In genomic region chr7:106915873-106916272, GRCh38 we compare ENCODE assay signal across 13 cellular contexts. TPM values are rescaled to one million over a fixed set of nuclear protein-coding genes. Genes with fewer than 3 reads are reported as not detected.
DNase-seq lines count a peak whose midpoint lies in the region; ATAC-seq and TF ChIP-seq lines count a peak whose summit lies in the region.
"Had no signal": no experiment of that assay in that cellular context is flagged by ENCODE, and none has a peak within 500 bp of the region (broad histone marks: within the 10 kb centered on the region; RNA-seq: fewer than 3 reads in every experiment).

No MANE protein-coding gene starts in this region.

- H3K27ac ChIP-seq in heart left ventricle, result no peak overlapping the region
- H3K27ac ChIP-seq in breast epithelium, result no peak overlapping the region

- WGBS in heart left ventricle, 4 donors, result 87 to 91% (median 88%) methylated on average over 4 of the region's 4 CpGs

- peaks cover 0 to 3% (median 0%) of the 10 kb centered on the region in 12 donors for H3K4me1 ChIP-seq in heart left ventricle
- H3K4me1 ChIP-seq in breast epithelium, result no peaks in the 10 kb centered on the region

- peak in 2 of 3 donors; percentile 4 to 15 for DNase-seq in stimulated activated CD4-positive, alpha-beta T cell treated with anti-CD3 and anti-CD28 coated beads, Interleukin-12 subunit alpha, Interleukin-12 subunit beta, amount 100 ng/mL, for 48 hours (ENCODE audit: low read depth in 2 of 3, low spot score in 1 of 3)
- DNase-seq in stimulated activated CD4-positive, alpha-beta T cell treated with anti-CD3 and anti-CD28 coated beads, Interleukin-2, amount 100 ng/mL, for 24 hours, result no peak
- no peak for DNase-seq in heart left ventricle
- DNase-seq in OCI-M1 (lab: John Stamatoyannopoulos, UW), result no peak
- no peak for DNase-seq in breast epithelium (ENCODE audit: low spot score in 2 of 2)
- DNase-seq in putamen (ENCODE audit: low spot score), result no peak
- DNase-seq: activated CD4-positive, alpha-beta T cell treated with anti-CD3 and anti-CD28 coated beads, Interleukin-2, amount 50 U/mL, for 4 hours; GDM1; NCI-H1694 treated with DMSO at 0.1 percent for 48 hours had no signal

- intact Hi-C loops in heart left ventricle (cut with DNase I), result loop anchor here in 1 of 10 donors (10.0 kb wide), 1 partner anchor 111 kb away; no protein-coding TSS in a partner anchor
- intact Hi-C loops in breast epithelium (cut with DNase I; ENCODE audit: low total_unique reads), result no loop called here

- no peaks in the 10 kb centered on the region for H3K27me3 ChIP-seq in heart left ventricle
- no peaks in the 10 kb centered on the region for H3K27me3 ChIP-seq in breast epithelium

- H3K9me3 ChIP-seq in heart left ventricle (peaks cover 0 to 12% (median 0%) of the 10 kb centered on the region in 12 donors), breast epithelium (no peaks in the 10 kb centered on the region)

- ATAC-seq in GM21576 (IDR thresholded peaks at IDR 0.05; ENCODE audit: unreplicated experiment) (peak; percentile 98), HG03108 (IDR thresholded peaks at IDR 0.05; ENCODE audit: unreplicated experiment) (peak; percentile 91), heart left ventricle (no peak)
- ATAC-seq: Right ventricle myocardium inferior had no signal

- H3K36me3 ChIP-seq in heart left ventricle, result no peaks in the 10 kb centered on the region
- H3K36me3 ChIP-seq in breast epithelium, result no peaks in the 10 kb centered on the region

- H3K4me3 ChIP-seq in heart left ventricle, result no peak overlapping the region
- H3K4me3 ChIP-seq in breast epithelium, result no peak overlapping the region

- TF ChIP-seq CTCF in heart left ventricle (IDR thresholded peaks at IDR 0.05) (no peak), breast epithelium (IDR thresholded peaks at IDR 0.05) (no peak)

- TF ChIP-seq POLR2A in heart left ventricle (IDR thresholded peaks at IDR 0.05) (no peak), breast epithelium (IDR thresholded peaks at IDR 0.05) (no peak)

RNA-seq across cellular contexts. Expression of gene PIK3CG, which starts 50.8 kb away (rescaled TPM):
- total RNA-seq in heart left ventricle (10 to 100 TPM in 1 of 9 donors, 1 to 10 TPM in 7, under 1 TPM in 1; 0.81 to 11.0 (median 1.8) TPM), breast epithelium (10 to 100 TPM in 1 of 3 donors, 1 to 10 TPM in 2; 3.3 to 12.0 (median 5.4) TPM)
- under 1 TPM; 0.15 to 0.28 TPM for polyA plus RNA-seq in heart left ventricle
- total RNA-seq: myocyte had no signal

Comparison
In these comparisons a context has a peak if more than half of its experiments do, and no peak if none do; other contexts are left out.
1. DNase-seq: peak in stimulated activated CD4-positive, alpha-beta T cell treated with anti-CD3 and anti-CD28 coated beads, Interleukin-12 subunit alpha, Interleukin-12 subunit beta, amount 100 ng/mL, for 48 hours (2 of 3); none in stimulated activated CD4-positive, alpha-beta T cell treated with anti-CD3 and anti-CD28 coated beads, Interleukin-2, amount 100 ng/mL, for 24 hours (0 of 2), heart left ventricle (0 of 5), OCI-M1 (single experiment), breast epithelium (0 of 2) and putamen (single experiment).
2. ATAC-seq: peak in GM21576 (single experiment) and HG03108 (single experiment); none in heart left ventricle (0 of 4).